Comparison of ENCODE assay signal across 18 cellular contexts in the genomic region with DNA sequence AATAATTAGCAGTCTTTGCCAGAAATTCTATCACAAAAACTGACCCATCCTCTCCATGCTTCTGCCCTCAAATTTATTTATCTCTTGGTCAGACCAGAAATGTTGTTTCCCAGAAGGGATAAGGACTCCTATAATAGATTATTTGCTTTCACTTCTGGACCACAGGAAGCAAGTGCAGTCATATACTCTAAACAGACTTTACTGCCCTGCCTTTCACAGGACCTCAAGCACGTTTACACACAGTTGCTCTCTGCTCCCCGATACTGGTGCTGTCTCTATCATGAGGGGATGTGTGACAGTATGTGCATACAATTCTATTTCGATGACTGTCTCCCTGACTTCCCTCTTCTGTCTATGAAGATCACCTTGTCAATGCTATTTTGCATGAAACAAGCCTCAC.
A peak's percentile ranks its signal among the peaks of the same experiment; 100 is the strongest.
DNase-seq lines count a peak whose midpoint lies in the region; ATAC-seq and TF ChIP-seq lines count a peak whose summit lies in the region.
"Had no signal": no experiment of that assay in that cellular context is flagged by ENCODE, and none has a peak within 500 bp of the region (broad histone marks: within the 10 kb centered on the region; RNA-seq: fewer than 3 reads in every experiment).

No MANE protein-coding gene starts in this region.

- TF ChIP-seq POLR2A in HCT116 (IDR thresholded peaks at IDR 0.05; ENCODE audit: borderline replicate concordance, extremely low read depth, insufficient read depth, insufficient read length), result no peak

- no peak for TF ChIP-seq RAD21 in HCT116 (IDR thresholded peaks at IDR 0.05; ENCODE audit: low read depth)

- H3K27ac ChIP-seq in HCT116 (ENCODE audit: low read depth, low read length) (no peak overlapping the region), hepatocyte (peak overlapping the region; percentile 21)
- H3K27ac ChIP-seq: vagina had no signal

- H3K27me3 ChIP-seq in HCT116 (ENCODE audit: insufficient read depth, low read length) (no peaks in the 10 kb centered on the region), hepatocyte (no peaks in the 10 kb centered on the region)
- H3K27me3 ChIP-seq: vagina had no signal

- TF ChIP-seq CTCF in HCT116 (IDR thresholded peaks at IDR 0.05 in 2 of 3, conservative IDR thresholded peaks at IDR 0.05 in 1 of 3; ENCODE audit: borderline replicate concordance in 1 of 3, insufficient read depth in 1 of 3, low read depth in 2 of 3, low read length in 2 of 3) (no peak), hepatocyte (IDR thresholded peaks at IDR 0.05; ENCODE audit: poor library complexity) (no peak)

- H3K36me3 ChIP-seq in HCT116 (ENCODE audit: control insufficient read depth in 1 of 2, insufficient read depth in 2 of 2, low read length in 2 of 2) (no peaks in the 10 kb centered on the region), hepatocyte (replicated peaks; ENCODE audit: insufficient read depth, low read depth) (no peaks in the 10 kb centered on the region)
- H3K36me3 ChIP-seq: HAP-1, vagina had no signal

- H3K79me2 ChIP-seq in HCT116 (ENCODE audit: insufficient read depth, low read length) (no peaks in the 10 kb centered on the region), hepatocyte (no peaks in the 10 kb centered on the region)

- BruUV-seq in HCT116 (replicated peaks; lab: Mats Ljungman, UMichigan), result no TSS peak

- H3K4me2 ChIP-seq in HCT116 (ENCODE audit: low read length) (no peak overlapping the region), hepatocyte (no peak overlapping the region)

- H3K4me1 ChIP-seq in HCT116 (ENCODE audit: control insufficient read depth in 1 of 2, insufficient read depth in 2 of 2, low read length in 2 of 2), result no peaks in the 10 kb centered on the region
- peaks cover 14% of the 10 kb centered on the region for H3K4me1 ChIP-seq in hepatocyte (ENCODE audit: insufficient read depth)

- no peaks in the 10 kb centered on the region for H4K20me1 ChIP-seq in HCT116 (ENCODE audit: insufficient read depth)
- no peaks in the 10 kb centered on the region for H4K20me1 ChIP-seq in hepatocyte (ENCODE audit: insufficient read depth, poor library complexity, severe bottlenecking)

- H3K9ac ChIP-seq in HCT116 (ENCODE audit: low read length), result no peak overlapping the region

- DNase-seq in HCT116 (ENCODE audit: low read depth, low spot score) (no peak), OCI-M1 (lab: John Stamatoyannopoulos, UW) (peak; percentile 50), hepatocyte (ENCODE audit: low spot score) (no peak), sciatic nerve (ENCODE audit: low spot score) (no peak), DMS153 treated with DMSO at 0.1 percent for 48 hours (lab: John Stamatoyannopoulos, UW; ENCODE audit: unreplicated experiment) (no peak)
- no peak for DNase-seq in activated effector memory CD4-positive, alpha-beta T cell treated with anti-CD3 and anti-CD28 coated beads, Interleukin-2, amount 50 U/mL, for 16 hours
- DNase-seq: activated CD8-positive, alpha-beta memory T cell treated with anti-CD3 and anti-CD28 coated beads for 24 hours; activated naive CD8-positive, alpha-beta T cell treated with anti-CD3 and anti-CD28 coated beads for 36 hours; erythroblast; GF-D8; head of caudate nucleus; kidney; MV-4-11; NCI-H2081 had no signal

- H3K4me3 ChIP-seq in HCT116 (replicated peaks in 1 of 2; ENCODE audit: low read depth in 1 of 2, low read length in 2 of 2) (no peak overlapping the region), hepatocyte (no peak overlapping the region)
- H3K4me3 ChIP-seq: GM12878, HAP-1, vagina had no signal

- 57% methylated on average over 3 of the region's 3 CpGs for WGBS in hepatocyte (ENCODE audit: low lambda C conversion rate, missing lambda C conversion rate)

- CTCF ChIA-PET in HCT116 (lab: Charles Lee), result no interaction called here

- peak overlapping the region; percentile 2 for H2AFZ ChIP-seq in HCT116 (ENCODE audit: low read depth, low read length, poor library complexity, severe bottlenecking)
- no peak overlapping the region for H2AFZ ChIP-seq in hepatocyte

- POLR2A ChIA-PET in HCT116 (lab: Charles Lee), result no interaction called here

- RAD21 ChIA-PET in HCT116 (lab: Charles Lee; ENCODE audit: low non-redundant PET in 1 of 2, low total read pairs in 2 of 2, uncharacterized antibody in 2 of 2, unreplicated experiment in 2 of 2), result no interaction called here

- no peaks in the 10 kb centered on the region for H3K9me3 ChIP-seq in HCT116 (ENCODE audit: control insufficient read depth in 1 of 2, insufficient read depth in 1 of 2, low read depth in 1 of 2, low read length in 2 of 2)
- no peaks in the 10 kb centered on the region for H3K9me3 ChIP-seq in hepatocyte (ENCODE audit: low read depth)
- H3K9me3 ChIP-seq: HAP-1, vagina had no signal

- no peak for ATAC-seq in HCT116
- peak; percentile 20 for ATAC-seq in sciatic nerve
- ATAC-seq in HG03342 (IDR thresholded peaks at IDR 0.05; ENCODE audit: unreplicated experiment), result no peak
- ATAC-seq: GM12878 had no signal

- H3K9me2 ChIP-seq in HCT116 (ENCODE audit: insufficient read depth) (no peaks in the 10 kb centered on the region), hepatocyte (replicated peaks; ENCODE audit: insufficient read depth) (no peaks in the 10 kb centered on the region)

- intact Hi-C loops in HCT116 (cut with micrococcal nuclease) (no loop called here), sciatic nerve (cut with DNase I) (no loop called here)

TF ChIP-seq in HCT116, 20 proteins besides CTCF, POLR2A, EP300 and RAD21:
- no peak for TF ChIP-seq CBX3 (IDR thresholded peaks at IDR 0.05; ENCODE audit: low read depth)
